ENCODE assay signal across 8 cellular contexts in genomic region chr11:76445122-76446084, GRCh38. TPM values are rescaled to one million over a fixed set of nuclear protein-coding genes. Genes with fewer than 3 reads are reported as not detected.
DNase-seq lines count a peak whose midpoint lies in the region; ATAC-seq, FAIRE-seq and TF ChIP-seq lines count a peak whose summit lies in the region.

No MANE protein-coding gene starts in this region.

- no peaks in the 10 kb centered on the region for H3K27me3 ChIP-seq in GM06990 (replicated peaks; ENCODE audit: control insufficient read depth, insufficient read depth, low read length)
- H3K27me3 ChIP-seq in ascending aorta = no peaks in the 10 kb centered on the region
- no peaks in the 10 kb centered on the region for H3K27me3 ChIP-seq in right cardiac atrium (ENCODE audit: control insufficient read depth, insufficient read depth)
- H3K27me3 ChIP-seq in psoas muscle (ENCODE audit: insufficient read depth in 3 of 3, low read length in 2 of 3) = no peaks in the 10 kb centered on the region

- H3K9me3 ChIP-seq in ascending aorta (no peaks in the 10 kb centered on the region), right cardiac atrium (ENCODE audit: control insufficient read depth, low read length) (no peaks in the 10 kb centered on the region), psoas muscle (no peaks in the 10 kb centered on the region)

- H3K36me3 ChIP-seq in GM06990 (ENCODE audit: control insufficient read depth, insufficient read depth, low read length) (no peaks in the 10 kb centered on the region), ascending aorta (peaks cover 5 to 19% of the 10 kb centered on the region in 2 donors), psoas muscle (ENCODE audit: insufficient read depth in 1 of 2, low read depth in 1 of 2) (peaks cover 0 to 43% of the 10 kb centered on the region in 2 donors)

- intact Hi-C loops in ascending aorta (cut with DNase I) = loop anchor here (2.0 to 5.0 kb wide), 3 partner anchors 227 to 631 kb away; partner anchors contain the start of genes ACER3, LRRC32 and UVRAG
- intact Hi-C loops in right cardiac atrium (cut with DNase I) = no loop called here
- intact Hi-C loops in psoas muscle (cut with DNase I) = loop anchor here (2.0 to 10.0 kb wide), 2 partner anchors 65 to 211 kb away; partner anchors contain the start of genes GVQW3 (in 1 of the 2) and THAP12 (in 1 of the 2)

- under 1% methylated on average over 56 of the region's 56 CpGs for WGBS in right cardiac atrium
- 0 to 1% (median 0%) methylated on average over 54 to 56 of the region's 56 CpGs for WGBS in psoas muscle, 3 donors

- DNase-seq in GM06990 (ENCODE audit: extremely low read depth, insufficient read length) (peak; percentile 58), NCI-H1417 treated with DMSO at 0.1 percent for 48 hours (lab: John Stamatoyannopoulos, UW) (peak; percentile 10), T-helper 2 cell (peak; percentile 20 to 50 (median 28)), ascending aorta (ENCODE audit: low spot score in 2 of 2) (peak; percentile 39 to 86), right cardiac atrium (peak; percentile 81 to 90 (median 89)), psoas muscle (peak; percentile 72 to 83), urothelium cell line (ENCODE audit: low spot score) (peak; percentile 92)

- H3K27ac ChIP-seq in ascending aorta (peak overlapping the region; percentile 85 to 93), right cardiac atrium (ENCODE audit: low read length) (peak overlapping the region; percentile 77), psoas muscle (peak overlapping the region; percentile 91)

- H3K4me3 ChIP-seq in GM06990 (replicated peaks; ENCODE audit: low read depth, low read length) = peak overlapping the region; percentile 83
- peak overlapping the region; percentile 87 to 90 for H3K4me3 ChIP-seq in ascending aorta
- H3K4me3 ChIP-seq in right cardiac atrium (ENCODE audit: low read length) = peak overlapping the region; percentile 91
- peak overlapping the region; percentile 96 for H3K4me3 ChIP-seq in psoas muscle

- peak; percentile 32 for ATAC-seq in HG02642 (IDR thresholded peaks at IDR 0.05; ENCODE audit: poor library complexity, unreplicated experiment)
- ATAC-seq in right cardiac atrium = peak; percentile 78 to 84
- peak; percentile 42 to 69 (median 50) for ATAC-seq in psoas muscle

- H3K4me1 ChIP-seq in ascending aorta (peaks cover 8 to 15% of the 10 kb centered on the region in 2 donors), right cardiac atrium (ENCODE audit: control insufficient read depth, insufficient read depth, low read length) (no peaks in the 10 kb centered on the region), psoas muscle (no peaks in the 10 kb centered on the region)

- TF ChIP-seq CTCF in GM06990 (IDR thresholded peaks at IDR 0.05; ENCODE audit: insufficient read depth, low read length, poor library complexity, severe bottlenecking) (no peak), ascending aorta (IDR thresholded peaks at IDR 0.05) (no peak), psoas muscle (IDR thresholded peaks at IDR 0.05) (no peak)

- FAIRE-seq in urothelium cell line (lab: Jason Lieb, UNC) = peak; percentile 81

RNA-seq across cellular contexts. Expression of gene EMSY, which starts 0.6 kb away (rescaled TPM):
- total RNA-seq in ascending aorta (7.5 TPM), right cardiac atrium (10 to 100 TPM; 19.1 to 22.7 (median 20.6) TPM), psoas muscle (10 to 100 TPM; 12.7 to 17.2 (median 15.9) TPM)
- polyA plus RNA-seq in right cardiac atrium (7.8 TPM), psoas muscle (10 to 100 TPM in 2 of 3 donors, 1 to 10 TPM in 1; 5.8 to 11.7 (median 10.9) TPM)

Comparison
In these comparisons a context has a peak if more than half of its experiments do, and no peak if none do; other contexts are left out.
1. Peak in every context shown above with its lines: DNase-seq, ATAC-seq, H3K4me3 ChIP-seq and H3K27ac ChIP-seq.
2. DNase-seq: peak in every context shown above with its lines; median percentile 92 in urothelium cell line; 89 in right cardiac atrium; 78 in psoas muscle; 62 in ascending aorta; 58 in GM06990; 28 in T-helper 2 cell; 10 in NCI-H1417 treated with DMSO at 0.1 percent for 48 hours.
3. intact Hi-C loops: an anchor here in ascending aorta (2.0 to 5.0 kb wide) and psoas muscle (2.0 to 10.0 kb wide); none called in right cardiac atrium.